In the genomic region with DNA sequence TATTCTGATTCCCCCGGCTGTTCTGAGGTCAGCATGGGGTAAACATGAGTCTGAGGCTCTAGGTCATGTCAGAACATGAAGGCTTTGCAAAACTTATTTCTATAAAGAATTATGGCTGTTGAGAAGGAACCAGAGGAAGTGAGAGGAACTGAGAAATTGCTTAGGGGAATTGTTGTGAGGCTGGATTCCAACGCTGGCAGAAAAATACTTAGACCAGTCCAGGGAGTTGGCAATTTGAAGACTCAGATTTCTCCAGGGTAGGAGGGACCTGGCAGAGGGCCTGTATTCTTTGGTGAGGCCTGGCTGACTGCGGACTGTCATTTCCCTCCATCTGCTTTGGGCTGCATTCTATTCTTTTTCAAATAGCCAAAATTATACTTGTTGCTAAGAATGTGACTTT, we compare ENCODE assay signal across 9 cellular contexts.
A peak's percentile ranks its signal among the peaks of the same experiment; 100 is the strongest.
DNase-seq lines count a peak whose midpoint lies in the region; ATAC-seq and TF ChIP-seq lines count a peak whose summit lies in the region.
"Had no signal": no experiment of that assay in that cellular context is flagged by ENCODE, and none has a peak within 500 bp of the region (broad histone marks: within the 10 kb centered on the region; RNA-seq: fewer than 3 reads in every experiment).

No MANE protein-coding gene starts in this region.

- H3K9me3 ChIP-seq in right lobe of liver (no peaks in the 10 kb centered on the region), tibial nerve (no peaks in the 10 kb centered on the region)
- H3K9me3 ChIP-seq: SJSA1 had no signal

- TF ChIP-seq EP300 in tibial nerve (IDR thresholded peaks at IDR 0.05), result peak in 1 of 2 donors; percentile 57

- DNase-seq in NCI-H446 treated with DMSO at 0.1 percent for 48 hours (lab: John Stamatoyannopoulos, UW) (peak; percentile 83), dorsolateral prefrontal cortex (no peak), right lobe of liver (peak in 2 of 3 donors; percentile 65 to 81), tibial nerve (ENCODE audit: low spot score in 2 of 2) (peak; percentile 57 to 78), GOT3 (lab: John Stamatoyannopoulos, UW) (no peak)
- no peak for DNase-seq in activated CD8-positive, alpha-beta memory T cell treated with anti-CD3 and anti-CD28 coated beads, Interleukin-2, amount 50 U/mL, for 48 hours
- no peak for DNase-seq in activated CD4-positive, alpha-beta T cell treated with anti-CD3 and anti-CD28 coated beads for 48 hours

- H3K4me1 ChIP-seq in right lobe of liver (peaks cover 0 to 3% (median 0%) of the 10 kb centered on the region in 4 donors), tibial nerve (peaks cover 0 to 22% (median 2%) of the 10 kb centered on the region in 4 donors)
- H3K4me1 ChIP-seq: SJSA1 had no signal

- no peaks in the 10 kb centered on the region for H3K27me3 ChIP-seq in dorsolateral prefrontal cortex
- H3K27me3 ChIP-seq in right lobe of liver, result no peaks in the 10 kb centered on the region
- H3K27me3 ChIP-seq in tibial nerve, result no peaks in the 10 kb centered on the region
- H3K27me3 ChIP-seq: SJSA1 had no signal

- H3K4me3 ChIP-seq in dorsolateral prefrontal cortex (no peak overlapping the region), right lobe of liver (no peak overlapping the region), tibial nerve (no peak overlapping the region)
- H3K4me3 ChIP-seq: SJSA1 had no signal

- WGBS in right lobe of liver (ENCODE audit: insufficient coverage, low coverage, low lambda C conversion rate, missing lambda C conversion rate), result 20% methylated on average over 2 of the region's 3 CpGs
- 1 to 8% methylated on average over 3 of the region's 3 CpGs for WGBS in tibial nerve, 2 donors

- H3K27ac ChIP-seq in dorsolateral prefrontal cortex, result peak overlapping the region in 36 of 59 donors; percentile 1 to 58 (median 28)
- peak overlapping the region in 1 of 3 donors; percentile 44 for H3K27ac ChIP-seq in right lobe of liver
- H3K27ac ChIP-seq in tibial nerve, result peak overlapping the region in 2 of 4 donors; percentile 58 to 66
- H3K27ac ChIP-seq: SJSA1 had no signal

- TF ChIP-seq POLR2A in right lobe of liver (IDR thresholded peaks at IDR 0.05) (no peak), tibial nerve (IDR thresholded peaks at IDR 0.05) (no peak)

- ATAC-seq in right lobe of liver (peak; percentile 85 to 96 (median 91)), HG03196 (IDR thresholded peaks at IDR 0.05; ENCODE audit: unreplicated experiment) (no peak)

- H3K36me3 ChIP-seq in right lobe of liver, result peaks cover 0 to 35% (median 3%) of the 10 kb centered on the region in 4 donors
- peaks cover 0 to 21% (median 0%) of the 10 kb centered on the region in 3 donors for H3K36me3 ChIP-seq in tibial nerve
- H3K36me3 ChIP-seq: SJSA1 had no signal

- intact Hi-C loops in dorsolateral prefrontal cortex (cut with DNase I), result loop anchor here in 1 of 2 donors (5.0 kb wide), 1 partner anchor 117 kb away; no protein-coding TSS in a partner anchor
- intact Hi-C loops in right lobe of liver (cut with DNase I), result no loop called here

- TF ChIP-seq CTCF in dorsolateral prefrontal cortex (IDR thresholded peaks at IDR 0.05 in 54 of 56, conservative IDR thresholded peaks at IDR 0.05 in 2 of 56; ENCODE audit: low read depth in 1 of 56, partially characterized antibody in 56 of 56), result no peak
- no peak for TF ChIP-seq CTCF in right lobe of liver (IDR thresholded peaks at IDR 0.05)
- no peak for TF ChIP-seq CTCF in tibial nerve (IDR thresholded peaks at IDR 0.05)

Comparison
In these comparisons a context has a peak if more than half of its experiments do, and no peak if none do; other contexts are left out.
1. DNase-seq: peak in NCI-H446 treated with DMSO at 0.1 percent for 48 hours (single experiment), right lobe of liver (2 of 3) and tibial nerve (2 of 2); none in dorsolateral prefrontal cortex (0 of 10), activated CD8-positive, alpha-beta memory T cell treated with anti-CD3 and anti-CD28 coated beads, Interleukin-2, amount 50 U/mL, for 48 hours (single experiment), GOT3 (single experiment) and activated CD4-positive, alpha-beta T cell treated with anti-CD3 and anti-CD28 coated beads for 48 hours (single experiment).